Comparison of ENCODE assay signal across 1 cellular context in the genomic region with DNA sequence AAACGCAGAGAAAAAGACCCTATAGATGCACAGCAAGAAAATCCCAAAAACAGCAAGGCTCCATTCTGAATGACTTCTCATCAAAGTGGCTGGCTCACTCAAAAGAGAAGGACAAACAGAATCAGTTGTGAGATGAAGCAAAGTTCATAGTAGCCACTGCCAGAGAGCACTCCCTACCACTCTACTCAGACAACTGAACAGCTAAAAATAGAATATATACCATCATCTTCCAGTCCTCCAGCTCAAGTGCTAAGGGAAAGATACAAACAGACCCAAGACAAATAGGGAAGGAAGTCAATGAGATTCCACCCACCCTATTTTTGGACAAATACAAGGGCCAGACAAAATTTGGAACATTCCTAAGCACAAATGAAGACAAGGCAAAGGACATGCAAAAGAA.
TF ChIP-seq lines count a peak whose summit lies in the region.

No MANE protein-coding gene starts in this region.

TF ChIP-seq in HepG2, 621 proteins besides CTCF, POLR2A, EP300 and RAD21 (continued from another document):
- TF ChIP-seq ZBTB39 (CRISPR knock-in tag; IDR thresholded peaks at IDR 0.05) = no peak
- peak; percentile 43; the same call in 1 of the 2 replicates for TF ChIP-seq ZNF644 (CRISPR knock-in tag; IDR thresholded peaks at IDR 0.05; ENCODE audit: low read depth)
- no peak for TF ChIP-seq RFX5 (IDR thresholded peaks at IDR 0.05; ENCODE audit: low read depth, low read length)
- TF ChIP-seq MEF2D (CRISPR knock-in tag; IDR thresholded peaks at IDR 0.05) = 0 out of 2 replicates have a peak, but pooled peaks have one; percentile 31
- TF ChIP-seq SCMH1 (CRISPR knock-in tag; IDR thresholded peaks at IDR 0.05; ENCODE audit: borderline replicate concordance) = no peak
- TF ChIP-seq PPARG (CRISPR knock-in tag; conservative IDR thresholded peaks at IDR 0.05) = no peak
- no peak for TF ChIP-seq NFIC (IDR thresholded peaks at IDR 0.05; ENCODE audit: low read length)
- TF ChIP-seq ZNF263 (CRISPR knock-in tag; IDR thresholded peaks at IDR 0.05) = peak; percentile 48; the same call in 1 of the 2 replicates
- no peak for TF ChIP-seq ZNF34 (CRISPR knock-in tag; IDR thresholded peaks at IDR 0.05; ENCODE audit: borderline replicate concordance)
- no peak for TF ChIP-seq IKZF1 (IDR thresholded peaks at IDR 0.05)
- no peak for TF ChIP-seq ZFP37 (CRISPR knock-in tag; IDR thresholded peaks at IDR 0.05; ENCODE audit: borderline replicate concordance)
- TF ChIP-seq, protein P1, sequence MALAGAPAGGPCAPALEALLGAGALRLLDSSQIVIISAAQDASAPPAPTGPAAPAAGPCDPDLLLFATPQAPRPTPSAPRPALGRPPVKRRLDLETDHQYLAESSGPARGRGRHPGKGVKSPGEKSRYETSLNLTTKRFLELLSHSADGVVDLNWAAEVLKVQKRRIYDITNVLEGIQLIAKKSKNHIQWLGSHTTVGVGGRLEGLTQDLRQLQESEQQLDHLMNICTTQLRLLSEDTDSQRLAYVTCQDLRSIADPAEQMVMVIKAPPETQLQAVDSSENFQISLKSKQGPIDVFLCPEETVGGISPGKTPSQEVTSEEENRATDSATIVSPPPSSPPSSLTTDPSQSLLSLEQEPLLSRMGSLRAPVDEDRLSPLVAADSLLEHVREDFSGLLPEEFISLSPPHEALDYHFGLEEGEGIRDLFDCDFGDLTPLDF (CRISPR knock-in tag; IDR thresholded peaks at IDR 0.05) = no peak
- TF ChIP-seq ZNF24 (IDR thresholded peaks at IDR 0.05) = no peak
- no peak for TF ChIP-seq TMF1 (CRISPR knock-in tag; IDR thresholded peaks at IDR 0.05; ENCODE audit: low read depth)
- TF ChIP-seq RXRB (CRISPR knock-in tag; IDR thresholded peaks at IDR 0.05; ENCODE audit: borderline replicate concordance) = no peak
- TF ChIP-seq ZNF605 (CRISPR knock-in tag; IDR thresholded peaks at IDR 0.05) = no peak
- TF ChIP-seq ZMAT3 (CRISPR knock-in tag; conservative IDR thresholded peaks at IDR 0.05) = no peak
- TF ChIP-seq HDAC6 (IDR thresholded peaks at IDR 0.05; ENCODE audit: low read depth, low read length) = no peak
- no peak for TF ChIP-seq CSRNP1 (CRISPR knock-in tag; IDR thresholded peaks at IDR 0.05)
- peak; percentile 43; the same call in 1 of the 2 replicates for TF ChIP-seq HNF4A (CRISPR knock-in tag; IDR thresholded peaks at IDR 0.05)
- TF ChIP-seq ZNF878 (CRISPR knock-in tag; IDR thresholded peaks at IDR 0.05) = no peak
- no peak for TF ChIP-seq YY1 (IDR thresholded peaks at IDR 0.05; ENCODE audit: insufficient read depth, insufficient replicate concordance, low read depth, low read length)
- no peak for TF ChIP-seq ZNF556 (CRISPR knock-in tag; IDR thresholded peaks at IDR 0.05; ENCODE audit: borderline replicate concordance)
